Comparison of ENCODE assay signal across 1 cellular context in genomic region chr1:203860396-203860951, GRCh38.
TF ChIP-seq lines count a peak whose summit lies in the region.

No MANE protein-coding gene starts in this region.

TF ChIP-seq in K562, 482 proteins besides CTCF, POLR2A, EP300 and RAD21:
- no peak for TF ChIP-seq ZNF445 (CRISPR knock-in tag; IDR thresholded peaks at IDR 0.05; ENCODE audit: low read depth)
- peak; percentile 67 for TF ChIP-seq NFIC (IDR thresholded peaks at IDR 0.05)
